In genomic region chr7:123769371-123769770, GRCh38 we compare ENCODE assay signal across 12 cellular contexts. TPM values are rescaled to one million over a fixed set of nuclear protein-coding genes. Genes with fewer than 3 reads are reported as not detected.
DNase-seq lines count a peak whose midpoint lies in the region; ATAC-seq, FAIRE-seq and TF ChIP-seq lines count a peak whose summit lies in the region.
"Had no signal": no experiment of that assay in that cellular context is flagged by ENCODE, and none has a peak within 500 bp of the region (broad histone marks: within the 10 kb centered on the region; RNA-seq: fewer than 3 reads in every experiment).

No MANE protein-coding gene starts in this region.

- in situ Hi-C loops in brain microvascular endothelial cell (cut with HindIII; ENCODE audit: low pct_ligation_motif_present, low sequenced_read_pairs), result no loop called here
- in situ Hi-C loops in HepG2 (cut with HindIII; ENCODE audit: extremely low pct_ligation_motif_present, low pct_unique_long_range_greater_than_20kb), result no loop called here

- TF ChIP-seq CTCF in brain microvascular endothelial cell (IDR thresholded peaks at IDR 0.05; ENCODE audit: low read depth, low read length, missing control alignments) (no peak), HepG2 (CRISPR knock-in tag; IDR thresholded peaks at IDR 0.05) (no peak)

- no peak overlapping the region for H3K27ac ChIP-seq in brain microvascular endothelial cell
- H3K27ac ChIP-seq in HepG2 (ENCODE audit: extremely low read length, insufficient read depth, low read length), result no peak overlapping the region
- H3K27ac ChIP-seq: prostate gland had no signal

- peaks cover 20% of the 10 kb centered on the region for H3K4me1 ChIP-seq in HepG2 (ENCODE audit: insufficient read depth, low read length)
- H3K4me1 ChIP-seq: prostate gland had no signal

- BruUV-seq in HepG2 (replicated peaks; lab: Mats Ljungman, UMichigan), result no TSS peak

- peak overlapping the region; percentile 26; the same call in 1 of the 2 replicates for H3K4me2 ChIP-seq in HepG2 (ENCODE audit: low read depth, low read length)

- no peaks in the 10 kb centered on the region for H4K20me1 ChIP-seq in HepG2 (ENCODE audit: insufficient read depth, low read length)

- TF ChIP-seq RAD21 in HepG2 (CRISPR knock-in tag; IDR thresholded peaks at IDR 0.05), result no peak

- TF ChIP-seq EP300 in HepG2 (IDR thresholded peaks at IDR 0.05; ENCODE audit: low read depth in 2 of 2, low read length in 2 of 2) (no peak), HepG2 (CRISPR knock-in tag; IDR thresholded peaks at IDR 0.05; ENCODE audit: borderline replicate concordance) (no peak)

- CTCF ChIA-PET in HepG2 (lab: Yijun Ruan, JAX; ENCODE audit: low intra/inter-chr PET ratio, low total read pairs), result no interaction called here
- CTCF ChIA-PET in HEK293T (lab: Yijun Ruan, JAX), result no interaction called here

- FAIRE-seq in HepG2 (lab: Jason Lieb, UNC), result no peak

- H2AFZ ChIP-seq in HepG2 (ENCODE audit: low read length), result no peak overlapping the region

- POLR2A ChIA-PET in HepG2 (lab: Yijun Ruan, JAX), result interaction anchor here (4.0 kb wide), 1 partner anchor 21 kb away, joined by 25 read pairs; the partner anchor contains the start of gene WASL
- POLR2A ChIA-PET in HEK293T (lab: Yijun Ruan, JAX), result no interaction called here

- 3% methylated on average over 3 of the region's 3 CpGs for WGBS in HepG2 (ENCODE audit: low lambda C conversion rate)

- intact Hi-C loops in HepG2 (cut with micrococcal nuclease; ENCODE audit: unreplicated experiment), result no loop called here

- H3K9me3 ChIP-seq in HepG2 (ENCODE audit: low read length), result no peaks in the 10 kb centered on the region
- H3K9me3 ChIP-seq: prostate gland had no signal

- H3K27me3 ChIP-seq in brain microvascular endothelial cell (replicated peaks) (no peaks in the 10 kb centered on the region), HepG2 (ENCODE audit: control insufficient read depth in 1 of 2, insufficient read depth in 2 of 2, low read length in 2 of 2) (no peaks in the 10 kb centered on the region; a peak in 1 of 5 replicates)

- no peak overlapping the region for H3K9ac ChIP-seq in HepG2 (ENCODE audit: insufficient read depth, low read depth, low read length)

- DNase-seq in COLO668 (lab: John Stamatoyannopoulos, UW; ENCODE audit: unreplicated experiment) (peak; percentile 18), LoVo (ENCODE audit: low spot score) (peak; percentile 55), brain microvascular endothelial cell (peak; percentile 57), HepG2 (ENCODE audit: low spot score) (peak; percentile 22), HEK293T (ENCODE audit: extremely low spot score) (no peak), DMS79 (lab: John Stamatoyannopoulos, UW) (no peak)
- DNase-seq: activated naive CD4-positive, alpha-beta T cell treated with anti-CD3 and anti-CD28 coated beads, Interleukin-2, amount 10 ng/mL, durations not matched to agents 7 days and 5 days; DND-41 had no signal

- H3K36me3 ChIP-seq in brain microvascular endothelial cell (replicated peaks) (no peaks in the 10 kb centered on the region), HepG2 (replicated peaks in 1 of 2; ENCODE audit: control insufficient read depth in 1 of 2, insufficient read depth in 2 of 2, low read length in 2 of 2) (no peaks in the 10 kb centered on the region)
- H3K36me3 ChIP-seq: prostate gland had no signal

- no peak for TF ChIP-seq POLR2A in HepG2 (IDR thresholded peaks at IDR 0.05; ENCODE audit: insufficient read depth in 1 of 2, low read depth in 2 of 2, low read length in 2 of 2)

- no peaks in the 10 kb centered on the region for H3K79me2 ChIP-seq in HepG2 (ENCODE audit: insufficient read depth, low read length)

- ATAC-seq in HepG2 (peak; percentile 74), HG03045 (IDR thresholded peaks at IDR 0.05; ENCODE audit: unreplicated experiment) (no peak), HG03354 (IDR thresholded peaks at IDR 0.05; ENCODE audit: poor library complexity, severe bottlenecking, unreplicated experiment) (no peak)
- ATAC-seq: stimulated activated effector memory CD8-positive, alpha-beta T cell treated with anti-CD3 and anti-CD28 coated beads, Interleukin-12 subunit alpha, Interleukin-12 subunit beta, amount 100 ng/mL, for 72 hours had no signal

- H3K4me3 ChIP-seq in brain microvascular endothelial cell (ENCODE audit: low read depth, low read length) (no peak overlapping the region), HepG2 (replicated peaks in 1 of 3; ENCODE audit: insufficient read depth in 1 of 3, low read depth in 2 of 3, low read length in 3 of 3) (no peak overlapping the region)
- H3K4me3 ChIP-seq: prostate gland had no signal

TF ChIP-seq in HepG2, 621 proteins besides CTCF, POLR2A, EP300 and RAD21 (continues in another document):
- peak; percentile 17; the same call in 1 of the 2 replicates for TF ChIP-seq FOXA3 (CRISPR knock-in tag; IDR thresholded peaks at IDR 0.05)
- TF ChIP-seq TBX3 (IDR thresholded peaks at IDR 0.05; ENCODE audit: borderline replicate concordance), result no peak
- TF ChIP-seq SOX13 (IDR thresholded peaks at IDR 0.05), result no peak
- TF ChIP-seq SOX13 (CRISPR knock-in tag; conservative IDR thresholded peaks at IDR 0.05 in 1 of 2, IDR thresholded peaks at IDR 0.05 in 1 of 2), result peak in 1 of 2 experiments; percentile 26; a peak in 1 of 4 replicates
- 0 out of 2 replicates have a peak, but pooled peaks have one; percentile 8 for TF ChIP-seq RARA (CRISPR knock-in tag; IDR thresholded peaks at IDR 0.05)
- TF ChIP-seq MAFK (conservative IDR thresholded peaks at IDR 0.05 in 1 of 2, IDR thresholded peaks at IDR 0.05 in 1 of 2; ENCODE audit: low read length in 2 of 2), result peak; percentile 37 to 62; a peak in 3 of 4 replicates
- TF ChIP-seq MAFF (IDR thresholded peaks at IDR 0.05; ENCODE audit: low read depth, low read length), result peak; percentile 35; the same call in 1 of the 2 replicates
- peak; percentile 44; the same call in 1 of the 2 replicates for TF ChIP-seq FOSL2 (CRISPR knock-in tag; IDR thresholded peaks at IDR 0.05)
- TF ChIP-seq FOXO1 (CRISPR knock-in tag; IDR thresholded peaks at IDR 0.05), result no peak

TF ChIP-seq in HEK293T, 16 proteins besides CTCF, POLR2A, EP300 and RAD21:
- no peak for TF ChIP-seq NFRKB (IDR thresholded peaks at IDR 0.05)

RNA-seq across cellular contexts. Expression of gene WASL, which starts 20.6 kb away (rescaled TPM):
- total RNA-seq in HepG2 (2016; rRNA removed; fragmentation: Illumina TruSeq; extraction: Trizol), result 12.8 and 18.7 TPM in 2 replicates
- total RNA-seq in HepG2 (2016; cell fraction: cytosol; rRNA removed; fragmentation: Illumina TruSeq; extraction: Trizol; ENCODE audit: low read depth), result 3.0 and 3.2 TPM in 2 replicates
- 13.0 and 16.0 TPM in 2 replicates for total RNA-seq in HepG2 (2016; cell fraction: insoluble cytoplasmic fraction; rRNA removed; fragmentation: Illumina TruSeq; extraction: Trizol)
- total RNA-seq in HepG2 (2016; cell fraction: membrane; rRNA removed; fragmentation: Illumina TruSeq; extraction: Trizol), result 15.3 and 16.6 TPM in 2 replicates
- 19.0 and 19.2 TPM in 2 replicates for total RNA-seq in HepG2 (2016; cell fraction: nucleus; rRNA removed; fragmentation: Illumina TruSeq; extraction: Trizol)
- polyA plus RNA-seq in HepG2 (2011; rRNA removed), result 7.4 and 7.9 TPM in 2 replicates
- 3.5 and 5.6 TPM in 2 replicates for polyA plus RNA-seq in HepG2 (2011; cell fraction: cytosol; rRNA removed)
- 5.9 and 6.1 TPM in 2 replicates for polyA plus RNA-seq in HepG2 (2011; cell fraction: nucleus; rRNA removed)
- polyA plus RNA-seq in HepG2 (2012), result 16.9 and 18.9 TPM in 2 replicates
- 1.6 and 2.1 TPM in 2 replicates for polyA plus RNA-seq in HepG2 (2016; cell fraction: cytosol; fragmentation: Illumina TruSeq; extraction: Trizol; ENCODE audit: low read depth)
- polyA plus RNA-seq in HepG2 (2016; cell fraction: insoluble cytoplasmic fraction; fragmentation: Illumina TruSeq; extraction: Trizol; ENCODE audit: low read depth), result 22.0 and 25.2 TPM in 2 replicates
- 10.0 and 10.9 TPM in 2 replicates for polyA plus RNA-seq in HepG2 (2016; cell fraction: membrane; fragmentation: Illumina TruSeq; extraction: Trizol; ENCODE audit: low read depth)
- polyA plus RNA-seq in HepG2 (2016; cell fraction: nucleus; fragmentation: Illumina TruSeq; extraction: Trizol; ENCODE audit: insufficient read depth, low read depth), result 14.1 and 14.5 TPM in 2 replicates
- polyA minus RNA-seq in HepG2 (2011; rRNA and poly(A)+ RNA removed; ENCODE audit: low replicate concordance), result 5.6 and 8.7 TPM in 2 replicates
- polyA minus RNA-seq in HepG2 (2011; cell fraction: cytosol; rRNA and poly(A)+ RNA removed), result 6.8 and 9.4 TPM in 2 replicates
- polyA minus RNA-seq in HepG2 (2011; cell fraction: nucleus; rRNA and poly(A)+ RNA removed), result 30.8 and 37.2 TPM in 2 replicates

Comparison
In these comparisons a context has a peak if more than half of its experiments do, and no peak if none do; other contexts are left out.
1. DNase-seq: peak in COLO668 (single experiment), LoVo (single experiment), brain microvascular endothelial cell (single experiment) and HepG2 (single experiment); none in HEK293T (single experiment) and DMS79 (single experiment).